Comparison of ENCODE assay signal across 8 cellular contexts in the genomic region with DNA sequence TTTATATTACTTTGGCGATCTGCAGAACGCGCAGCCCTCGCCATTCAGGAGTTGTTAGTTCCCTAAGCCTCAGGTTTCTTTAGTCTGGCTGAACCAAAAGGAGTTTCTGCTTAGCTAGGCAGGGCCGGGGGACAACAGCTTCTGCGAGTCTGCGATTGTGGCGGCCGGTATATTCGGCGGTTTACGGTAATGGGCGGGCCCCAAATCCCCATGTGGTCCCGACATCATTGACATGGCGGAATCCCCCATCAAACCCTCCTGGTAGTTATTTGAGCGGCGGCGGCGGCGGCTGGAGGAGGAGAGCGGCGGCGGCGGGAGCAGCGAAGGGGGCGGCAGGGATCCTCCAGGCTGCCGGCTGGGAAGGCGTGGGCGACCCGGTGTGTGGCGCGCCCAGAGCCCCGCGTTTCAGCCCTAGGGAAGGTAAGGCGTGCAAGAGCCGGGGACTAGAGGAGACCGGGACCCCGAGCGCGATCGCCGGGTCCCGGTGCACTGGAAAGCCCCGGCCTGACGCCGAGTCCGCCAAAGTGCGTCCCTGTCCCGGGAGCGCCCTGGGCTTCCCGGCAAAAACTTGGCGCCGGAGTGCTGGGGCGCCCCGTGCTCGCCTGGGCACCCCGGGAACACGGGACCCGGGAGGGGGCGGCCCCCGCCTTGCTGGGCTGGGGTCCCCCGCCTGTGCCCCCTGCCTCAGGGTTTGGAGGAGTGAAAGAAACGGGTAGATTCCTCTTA. TPM values are rescaled to one million over a fixed set of nuclear protein-coding genes. Genes with fewer than 3 reads are reported as not detected.
DNase-seq lines count a peak whose midpoint lies in the region; ATAC-seq and TF ChIP-seq lines count a peak whose summit lies in the region.

FNDC3B (plus strand) TSS at position 227 of the 726 bp plus-strand sequence. CDS start 72,902 bp downstream, outside the sequence.

- H3K79me2 ChIP-seq in Loucy (ENCODE audit: insufficient read depth, low read length): peaks cover 37% of the 10 kb centered on the region

- peaks cover 14% of the 10 kb centered on the region for H3K36me3 Mint-ChIP-seq in nephron progenitor cell (ENCODE audit: low read depth)

- H3K9ac ChIP-seq in Loucy (ENCODE audit: low read depth, low read length, poor library complexity, severe bottlenecking): peak within 1 kb of the TSS; percentile 96

- H3K4me3 ChIP-seq in Loucy (ENCODE audit: low read length, poor library complexity, severe bottlenecking) (peak within 1 kb of the TSS; percentile 98), fibroblast of pulmonary artery (replicated peaks; ENCODE audit: low read depth, low read length) (peak within 1 kb of the TSS; percentile 51)

- DNase-seq in EH (ENCODE audit: low read depth) (peak; percentile 96), H4 (ENCODE audit: low spot score) (peak; percentile 94), fibroblast of pulmonary artery (ENCODE audit: low read depth) (peak; percentile 97), nephron progenitor cell (peak; percentile 95)
- peak; percentile 85 for DNase-seq in activated T-helper 9 cell treated with anti-CD3 and anti-CD28 coated beads, Interleukin-2, amount 50 U/mL, for 16 hours (ENCODE audit: low read depth)
- DNase-seq in stimulated activated naive CD8-positive, alpha-beta T cell treated with anti-CD3 and anti-CD28 coated beads, Interleukin-15, amount 100 ng/mL, for 72 hours: peak; percentile 92 to 94

- ATAC-seq in stimulated activated naive CD8-positive, alpha-beta T cell treated with anti-CD3 and anti-CD28 coated beads, Interleukin-15, amount 100 ng/mL, for 72 hours: peak; percentile 93

- H3K9me2 ChIP-seq in Loucy (replicated peaks; ENCODE audit: low read depth, low read length): no peaks in the 10 kb centered on the region

- H3K9me3 Mint-ChIP-seq in nephron progenitor cell: no peaks in the 10 kb centered on the region
- no peaks in the 10 kb centered on the region for H3K9me3 Mint-ChIP-seq in stimulated activated naive CD8-positive, alpha-beta T cell treated with anti-CD3 and anti-CD28 coated beads, Interleukin-15, amount 100 ng/mL, for 72 hours

- H3K36me3 ChIP-seq in Loucy (ENCODE audit: insufficient read depth, low read length): no peaks in the 10 kb centered on the region

- peak within 1 kb of the TSS; percentile 93 for H3K27ac Mint-ChIP-seq in nephron progenitor cell
- peak within 1 kb of the TSS; percentile 98 to 99 for H3K27ac Mint-ChIP-seq in stimulated activated naive CD8-positive, alpha-beta T cell treated with anti-CD3 and anti-CD28 coated beads, Interleukin-15, amount 100 ng/mL, for 72 hours

- no peaks in the 10 kb centered on the region for H3K27me3 ChIP-seq in Loucy (ENCODE audit: insufficient read depth, low read length, poor library complexity, severe bottlenecking)

- peaks cover 4% of the 10 kb centered on the region for H3K27me3 Mint-ChIP-seq in nephron progenitor cell (ENCODE audit: low read depth, poor library complexity)
- H3K27me3 Mint-ChIP-seq in stimulated activated naive CD8-positive, alpha-beta T cell treated with anti-CD3 and anti-CD28 coated beads, Interleukin-15, amount 100 ng/mL, for 72 hours: peaks cover 8% of the 10 kb centered on the region

- no peaks in the 10 kb centered on the region for H3K9me3 ChIP-seq in Loucy (ENCODE audit: insufficient read depth, low read depth, low read length)

- H3K4me3 Mint-ChIP-seq in nephron progenitor cell: peak within 1 kb of the TSS; percentile 92
- H3K4me3 Mint-ChIP-seq in stimulated activated naive CD8-positive, alpha-beta T cell treated with anti-CD3 and anti-CD28 coated beads, Interleukin-15, amount 100 ng/mL, for 72 hours: peak within 1 kb of the TSS; percentile 92 to 99

- peaks cover 25% of the 10 kb centered on the region for H3K4me1 ChIP-seq in Loucy (ENCODE audit: insufficient read depth, low read length, poor library complexity, severe bottlenecking)

- peak; percentile 50 for TF ChIP-seq POLR2A in Raji (IDR thresholded peaks at IDR 0.05; ENCODE audit: insufficient read depth, low read depth, low read length)

- no peak for TF ChIP-seq CTCF in Loucy (conservative IDR thresholded peaks at IDR 0.05; ENCODE audit: low read length)
- no peak for TF ChIP-seq CTCF in fibroblast of pulmonary artery (IDR thresholded peaks at IDR 0.05; ENCODE audit: low read length, missing control alignments)
- TF ChIP-seq CTCF in nephron progenitor cell (IDR thresholded peaks at IDR 0.05): no peak

- peak within 1 kb of the TSS; percentile 75 for H3K4me2 ChIP-seq in Loucy (ENCODE audit: low read depth, low read length, poor library complexity, severe bottlenecking)

- peaks cover 55% of the 10 kb centered on the region for H3K4me1 Mint-ChIP-seq in nephron progenitor cell
- peaks cover 22% of the 10 kb centered on the region for H3K4me1 Mint-ChIP-seq in stimulated activated naive CD8-positive, alpha-beta T cell treated with anti-CD3 and anti-CD28 coated beads, Interleukin-15, amount 100 ng/mL, for 72 hours

- H4K20me1 ChIP-seq in Loucy (ENCODE audit: insufficient read depth, low read length, poor library complexity, severe bottlenecking): peaks cover 24% of the 10 kb centered on the region

- H2AFZ ChIP-seq in Loucy (ENCODE audit: low read length): peak within 1 kb of the TSS; percentile 97

- no peaks in the 10 kb centered on the region for H3F3A ChIP-seq in Loucy (ENCODE audit: low read depth)

RNA-seq across cellular contexts. Expression of gene FNDC3B, which starts in this region (rescaled TPM):
- total RNA-seq in H4 (2014; rRNA removed; shearing (Covaris generic)): 61.0 and 65.8 TPM in 2 replicates

Comparison
In these comparisons a context has a peak if more than half of its experiments do, and no peak if none do; other contexts are left out.
1. Peak in every context shown above with its lines: DNase-seq, ATAC-seq and H3K4me3 ChIP-seq.